Comparison of ENCODE assay signal across 8 cellular contexts in genomic region chr16:67029249-67030096, GRCh38. TPM values are rescaled to one million over a fixed set of nuclear protein-coding genes. Genes with fewer than 3 reads are reported as not detected.
DNase-seq lines count a peak whose midpoint lies in the region; ATAC-seq, FAIRE-seq and TF ChIP-seq lines count a peak whose summit lies in the region.

No MANE protein-coding gene starts in this region.

- H3K4me1 ChIP-seq in HAP-1: peaks cover 8% of the 10 kb centered on the region

- ATAC-seq in activated CD8-positive, alpha-beta memory T cell treated with anti-CD3 and anti-CD28 coated beads, Interleukin-2, amount 10 ng/mL, durations not matched to agents 7 days and 5 days: peak; percentile 28

- H3K4me3 ChIP-seq in HAP-1: peak overlapping the region; percentile 68

- no peaks in the 10 kb centered on the region; the same call in 1 of the 2 replicates for H3K9me3 ChIP-seq in HAP-1

- TF ChIP-seq CTCF in endothelial cell (IDR thresholded peaks at IDR 0.05; ENCODE audit: unreplicated experiment): no peak
- no peak for TF ChIP-seq CTCF in mesothelial cell of epicardium (IDR thresholded peaks at IDR 0.05; ENCODE audit: unreplicated experiment)

- no peaks in the 10 kb centered on the region for H3K27me3 Mint-ChIP-seq in activated CD8-positive, alpha-beta memory T cell treated with anti-CD3 and anti-CD28 coated beads, Interleukin-2, amount 10 ng/mL, durations not matched to agents 7 days and 5 days
- H3K27me3 Mint-ChIP-seq in endothelial cell (ENCODE audit: unreplicated experiment) (no peaks in the 10 kb centered on the region), mesothelial cell of epicardium (ENCODE audit: low read depth) (no peaks in the 10 kb centered on the region)

- H3K27ac Mint-ChIP-seq in activated CD8-positive, alpha-beta memory T cell treated with anti-CD3 and anti-CD28 coated beads, Interleukin-2, amount 10 ng/mL, durations not matched to agents 7 days and 5 days: peak overlapping the region; percentile 90
- H3K27ac Mint-ChIP-seq in endothelial cell (ENCODE audit: unreplicated experiment): peak overlapping the region; percentile 52
- H3K27ac Mint-ChIP-seq in mesothelial cell of epicardium: peak overlapping the region; percentile 84

- no peaks in the 10 kb centered on the region for H3K9me3 Mint-ChIP-seq in activated CD8-positive, alpha-beta memory T cell treated with anti-CD3 and anti-CD28 coated beads, Interleukin-2, amount 10 ng/mL, durations not matched to agents 7 days and 5 days (ENCODE audit: low read depth)
- H3K9me3 Mint-ChIP-seq in endothelial cell (ENCODE audit: unreplicated experiment) (no peaks in the 10 kb centered on the region), mesothelial cell of epicardium (no peaks in the 10 kb centered on the region)

- no peaks in the 10 kb centered on the region for H3K27me3 ChIP-seq in HAP-1 (ENCODE audit: low read depth)

- peak; percentile 69 for FAIRE-seq in GM12891 (lab: Jason Lieb, UNC)

- H3K4me1 Mint-ChIP-seq in activated CD8-positive, alpha-beta memory T cell treated with anti-CD3 and anti-CD28 coated beads, Interleukin-2, amount 10 ng/mL, durations not matched to agents 7 days and 5 days: peaks cover 48% of the 10 kb centered on the region
- H3K4me1 Mint-ChIP-seq in endothelial cell (ENCODE audit: unreplicated experiment) (peaks cover 21% of the 10 kb centered on the region), mesothelial cell of epicardium (peaks cover 36% of the 10 kb centered on the region)

- peak overlapping the region; percentile 92 for H3K4me3 Mint-ChIP-seq in activated CD8-positive, alpha-beta memory T cell treated with anti-CD3 and anti-CD28 coated beads, Interleukin-2, amount 10 ng/mL, durations not matched to agents 7 days and 5 days
- peak overlapping the region; percentile 95 for H3K4me3 Mint-ChIP-seq in endothelial cell (ENCODE audit: unreplicated experiment)
- peak overlapping the region; percentile 85 for H3K4me3 Mint-ChIP-seq in mesothelial cell of epicardium

- TF ChIP-seq POLR2A in GM12891 (IDR thresholded peaks at IDR 0.05; ENCODE audit: low read depth, low read length): no peak

- peak; percentile 48 for DNase-seq in GM12891 (ENCODE audit: insufficient read length, low spot score)
- DNase-seq in HAP-1 (ENCODE audit: low spot score in 2 of 2): peak in 1 of 2 experiments; percentile 44
- DNase-seq in MV-4-11 (lab: John Stamatoyannopoulos, UW): peak; percentile 49
- DNase-seq in activated CD8-positive, alpha-beta memory T cell treated with anti-CD3 and anti-CD28 coated beads, Interleukin-2, amount 10 ng/mL, durations not matched to agents 7 days and 5 days: peak; percentile 78
- DNase-seq in endothelial cell (ENCODE audit: low spot score): peak; percentile 53
- peak in 1 of 2 experiments; percentile 68 for DNase-seq in mesothelial cell of epicardium (ENCODE audit: low spot score in 2 of 2, unreplicated experiment in 2 of 2)
- peak; percentile 20 to 33 for DNase-seq in stimulated activated CD8-positive, alpha-beta memory T cell treated with anti-CD3 and anti-CD28 coated beads, Interleukin-2, amount 100 ng/mL, for 1 hour (ENCODE audit: low read depth in 2 of 2)
- DNase-seq in middle frontal gyrus (ENCODE audit: extremely low spot score, low spot score): no peak

- CTCF ChIA-PET in activated CD8-positive, alpha-beta memory T cell treated with anti-CD3 and anti-CD28 coated beads, Interleukin-2, amount 10 ng/mL, durations not matched to agents 7 days and 5 days (lab: Charles Lee): interaction anchor here (0.6 to 10.5 kb wide), 15 partner anchors 11 to 145 kb away, joined by 3 to 75 read pairs (median 5); partner anchors contain the start of genes FBXL8 and TRADD

- peaks cover 17% of the 10 kb centered on the region for H3K36me3 ChIP-seq in HAP-1 (replicated peaks)

- H3K36me3 Mint-ChIP-seq in activated CD8-positive, alpha-beta memory T cell treated with anti-CD3 and anti-CD28 coated beads, Interleukin-2, amount 10 ng/mL, durations not matched to agents 7 days and 5 days: peaks cover 29% of the 10 kb centered on the region
- H3K36me3 Mint-ChIP-seq in endothelial cell (ENCODE audit: low read depth, unreplicated experiment) (no peaks in the 10 kb centered on the region), mesothelial cell of epicardium (peaks cover 4% of the 10 kb centered on the region)

- in situ Hi-C loops in HAP-1 (cut with MboI; ENCODE audit: low sequenced_read_pairs): no loop called here

TF ChIP-seq in GM12891, 5 proteins besides CTCF, POLR2A, EP300 and RAD21:
- TF ChIP-seq POU2F2 (IDR thresholded peaks at IDR 0.05; ENCODE audit: low read depth, low read length) (no peak), POLR2AphosphoS5 (IDR thresholded peaks at IDR 0.05; ENCODE audit: low read depth, low read length) (peak; percentile 44; the same call in 1 of the 2 replicates), SPI1 (IDR thresholded peaks at IDR 0.05; ENCODE audit: low read depth, low read length) (peak; percentile 70), PAX5 (IDR thresholded peaks at IDR 0.05; ENCODE audit: insufficient read depth, low read length, severe bottlenecking) (peak; percentile 37), TAF1 (IDR thresholded peaks at IDR 0.05; ENCODE audit: low read depth, low read length) (0 out of 2 replicates have a peak, but pooled peaks have one; percentile 2)

RNA-seq across cellular contexts. Expression of gene CBFB, which starts 0.5 kb away (rescaled TPM):
- polyA plus RNA-seq in GM12891 (2012; ENCODE audit: low read depth, missing spikeins): 28.7 TPM
- total RNA-seq in activated CD8-positive, alpha-beta memory T cell treated with anti-CD3 and anti-CD28 coated beads, Interleukin-2, amount 10 ng/mL, durations not matched to agents 7 days and 5 days: 100 to 1,000 TPM; 180 to 196 TPM
- 65.8 TPM for total RNA-seq in endothelial cell (ENCODE audit: unreplicated experiment)
- 69.3 to 82.6 TPM (median 74.6 TPM) in 3 replicates for total RNA-seq in mesothelial cell of epicardium

RNA-seq across cellular contexts. Expression of gene CES4A, which starts 41.1 kb away (rescaled TPM):
- 6.8 TPM for polyA plus RNA-seq in GM12891 (2012; ENCODE audit: low read depth, missing spikeins)
- total RNA-seq in activated CD8-positive, alpha-beta memory T cell treated with anti-CD3 and anti-CD28 coated beads, Interleukin-2, amount 10 ng/mL, durations not matched to agents 7 days and 5 days: 10 to 100 TPM in 1 of 2 experiments, 1 to 10 TPM in 1; 8.1 to 11.7 TPM
- total RNA-seq in endothelial cell (ENCODE audit: unreplicated experiment) (1.1 TPM), mesothelial cell of epicardium (15.9 to 19.6 TPM (median 18.5 TPM) in 3 replicates)
